Comparison of ENCODE assay signal across 1 cellular context in genomic region chr13:33612641-33613638, GRCh38.
TF ChIP-seq lines count a peak whose summit lies in the region.

No MANE protein-coding gene starts in this region.

TF ChIP-seq in GM12878, 131 proteins besides CTCF, POLR2A, EP300 and RAD21 (continued from another document):
- TF ChIP-seq ATF2 (IDR thresholded peaks at IDR 0.05; ENCODE audit: low read length) = peak; percentile 43; the same call in 1 of the 2 replicates
- TF ChIP-seq ZNF687 (IDR thresholded peaks at IDR 0.05) = no peak
- no peak for TF ChIP-seq SKIL (IDR thresholded peaks at IDR 0.05; ENCODE audit: low read depth, poor library complexity, severe bottlenecking)
- no peak for TF ChIP-seq BCL3 (IDR thresholded peaks at IDR 0.05; ENCODE audit: borderline replicate concordance, insufficient read depth, low read depth, low read length, poor library complexity, severe bottlenecking)
- no peak for TF ChIP-seq BMI1 (IDR thresholded peaks at IDR 0.05; ENCODE audit: borderline replicate concordance)
- TF ChIP-seq RUNX3 (IDR thresholded peaks at IDR 0.05; ENCODE audit: low read length) = peak; percentile 51
- TF ChIP-seq IKZF1 (conservative IDR thresholded peaks at IDR 0.05) = no peak
- TF ChIP-seq IKZF2 (IDR thresholded peaks at IDR 0.05) = no peak
- TF ChIP-seq HCFC1 (IDR thresholded peaks at IDR 0.05; ENCODE audit: low read length) = no peak
- TF ChIP-seq REST (IDR thresholded peaks at IDR 0.05; ENCODE audit: low read depth, low read length) = no peak
- peak; percentile 73; the same call in 1 of the 2 replicates for TF ChIP-seq NFIC (IDR thresholded peaks at IDR 0.05; ENCODE audit: low read depth, low read length)
- peak; percentile 19; the same call in 1 of the 2 replicates for TF ChIP-seq BCL11A (IDR thresholded peaks at IDR 0.05; ENCODE audit: low read depth, low read length)
- no peak for TF ChIP-seq KLF5 (IDR thresholded peaks at IDR 0.05; ENCODE audit: partially characterized antibody)
- TF ChIP-seq MEF2B (IDR thresholded peaks at IDR 0.05; ENCODE audit: partially characterized antibody, poor library complexity, severe bottlenecking) = no peak
- no peak for TF ChIP-seq ZBTB4 (CRISPR knock-in tag; IDR thresholded peaks at IDR 0.05)
- TF ChIP-seq ETV6 (conservative IDR thresholded peaks at IDR 0.05 in 1 of 2, IDR thresholded peaks at IDR 0.05 in 1 of 2; ENCODE audit: borderline replicate concordance in 1 of 2, low read depth in 1 of 2) = no peak
- TF ChIP-seq FOS (IDR thresholded peaks at IDR 0.05; ENCODE audit: borderline replicate concordance, extremely low read depth, insufficient read length) = no peak
- no peak for TF ChIP-seq ZBTB11 (CRISPR knock-in tag; IDR thresholded peaks at IDR 0.05)
- TF ChIP-seq TARDBP (IDR thresholded peaks at IDR 0.05; ENCODE audit: borderline replicate concordance) = no peak
